Comparison of ENCODE assay signal across 1 cellular context in genomic region chr3:45758871-45759270, GRCh38.
TF ChIP-seq lines count a peak whose summit lies in the region.

No MANE protein-coding gene starts in this region.

TF ChIP-seq in H1, 55 proteins besides CTCF, POLR2A, EP300 and RAD21:
- TF ChIP-seq RXRA (IDR thresholded peaks at IDR 0.05; ENCODE audit: insufficient read depth, low read depth, low read length) (no peak), BCL11A (IDR thresholded peaks at IDR 0.05; ENCODE audit: low read depth in 2 of 2, low read length in 2 of 2) (no peak), CBX5 (IDR thresholded peaks at IDR 0.05; ENCODE audit: low read depth, low read length) (no peak), CTBP2 (IDR thresholded peaks at IDR 0.05; ENCODE audit: borderline replicate concordance, insufficient read depth, insufficient read length, low read length) (no peak), KDM1A (IDR thresholded peaks at IDR 0.05; ENCODE audit: borderline replicate concordance, low read length) (no peak), CHD7 (IDR thresholded peaks at IDR 0.05; ENCODE audit: insufficient replicate concordance, low read length) (no peak), KDM4A (IDR thresholded peaks at IDR 0.05; ENCODE audit: low read depth, low read length, severe bottlenecking) (no peak), SRF (IDR thresholded peaks at IDR 0.05; ENCODE audit: low read depth, low read length) (no peak), SIRT6 (IDR thresholded peaks at IDR 0.05; ENCODE audit: low read length) (no peak), MAX (IDR thresholded peaks at IDR 0.05) (no peak), TEAD4 (IDR thresholded peaks at IDR 0.05; ENCODE audit: low read depth, low read length) (no peak), TCF12 (IDR thresholded peaks at IDR 0.05; ENCODE audit: low read depth, low read length) (no peak), CHD1 (IDR thresholded peaks at IDR 0.05; ENCODE audit: low read depth, low read length) (no peak), ATF2 (IDR thresholded peaks at IDR 0.05; ENCODE audit: low read length) (no peak), SAP30 (IDR thresholded peaks at IDR 0.05; ENCODE audit: insufficient read depth, insufficient replicate concordance, low read length) (no peak), CREB1 (IDR thresholded peaks at IDR 0.05) (no peak), GTF2F1 (IDR thresholded peaks at IDR 0.05; ENCODE audit: borderline replicate concordance, low read depth, low read length) (no peak), NANOG (IDR thresholded peaks at IDR 0.05; ENCODE audit: insufficient read depth, low read depth, low read length, poor library complexity, severe bottlenecking) (no peak), TBP (IDR thresholded peaks at IDR 0.05; ENCODE audit: low read depth, low read length) (no peak)
